ENCODE assay signal across 8 cellular contexts in the genomic region with DNA sequence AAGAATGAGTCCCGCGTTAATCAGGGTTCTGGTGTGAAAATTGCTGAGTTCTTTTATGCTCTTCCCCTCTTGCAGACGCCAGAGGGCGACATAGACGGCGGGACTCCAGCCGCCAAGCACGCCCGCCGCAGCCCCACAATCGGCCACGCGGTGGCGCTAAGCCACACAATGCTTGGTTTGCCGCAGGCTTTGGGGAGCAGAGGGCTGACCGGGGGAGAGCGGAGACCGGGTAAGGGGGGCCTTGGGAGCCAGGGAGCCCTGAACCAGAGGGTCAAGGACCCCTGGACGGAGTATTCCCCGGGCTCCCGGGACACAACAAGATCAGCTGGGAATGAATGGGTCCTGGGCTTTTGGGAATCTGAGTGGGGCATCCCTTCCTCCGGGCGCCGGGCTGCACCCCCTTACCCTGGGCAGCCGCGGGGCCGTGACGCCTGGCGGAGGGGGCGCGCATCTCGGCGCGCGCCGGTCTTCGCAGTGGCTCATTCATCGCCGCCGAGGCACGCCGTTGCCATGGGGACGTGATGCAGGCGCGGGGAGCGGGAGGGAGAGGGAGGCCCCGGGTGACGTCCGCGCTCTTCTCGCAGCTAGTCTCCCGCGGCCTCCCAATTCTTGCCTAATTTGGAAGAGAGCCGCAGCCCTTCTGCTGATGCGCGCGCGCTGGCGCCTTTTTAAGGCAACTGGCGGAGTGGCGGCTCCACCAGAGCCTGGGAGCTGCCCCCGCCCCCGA. TPM values are rescaled to one million over a fixed set of nuclear protein-coding genes. Genes with fewer than 3 reads are reported as not detected.
DNase-seq lines count a peak whose midpoint lies in the region; ATAC-seq and TF ChIP-seq lines count a peak whose summit lies in the region.

No MANE protein-coding gene starts in this region.

- intact Hi-C loops in CD4-positive, alpha-beta T cell (cut with DNase I, micrococcal nuclease): loop anchor here (1.0 kb wide), 10 partner anchors 21 to 434 kb away; a partner anchor contains a TSS
- intact Hi-C loops in right cardiac atrium (cut with DNase I) (loop anchor here (2.0 to 10.0 kb wide), 3 partner anchors 22 to 426 kb away; a partner anchor contains a TSS), psoas muscle (cut with DNase I) (loop anchor here (2.0 to 5.0 kb wide), 5 partner anchors 34 to 426 kb away; no protein-coding TSS in a partner anchor)

- H3K4me3 Mint-ChIP-seq in CD4-positive, alpha-beta T cell: peak overlapping the region; percentile 84
- H3K4me3 Mint-ChIP-seq in T-helper 1 cell treated with Interleukin-12 subunit alpha and Interleukin-12 subunit beta and Interleukin-4 antibody, amounts not matched to agents 30 μg/mL and 1 μg/mL, for 36 hours: peak overlapping the region; percentile 81

- H3K9me3 Mint-ChIP-seq in CD4-positive, alpha-beta T cell: no peaks in the 10 kb centered on the region
- no peaks in the 10 kb centered on the region for H3K9me3 Mint-ChIP-seq in T-helper 1 cell treated with Interleukin-12 subunit alpha and Interleukin-12 subunit beta and Interleukin-4 antibody, amounts not matched to agents 30 μg/mL and 1 μg/mL, for 36 hours

- H3K36me3 Mint-ChIP-seq in CD4-positive, alpha-beta T cell (ENCODE audit: low read depth): no peaks in the 10 kb centered on the region
- H3K36me3 Mint-ChIP-seq in T-helper 1 cell treated with Interleukin-12 subunit alpha and Interleukin-12 subunit beta and Interleukin-4 antibody, amounts not matched to agents 30 μg/mL and 1 μg/mL, for 36 hours (ENCODE audit: low read depth): no peaks in the 10 kb centered on the region

- under 1% methylated on average over 63 of the region's 63 CpGs for WGBS in right cardiac atrium
- WGBS in psoas muscle, 3 donors: 0 to 1% (median 1%) methylated on average over 37 to 63 of the region's 63 CpGs
- WGBS in urinary bladder: under 1% methylated on average over 63 of the region's 63 CpGs

- H3K4me3 ChIP-seq in right cardiac atrium (ENCODE audit: low read length) (peak overlapping the region; percentile 34), psoas muscle (peak overlapping the region; percentile 59), urinary bladder (ENCODE audit: low read depth, low read length) (peak overlapping the region; percentile 36)

- no peaks in the 10 kb centered on the region for H3K9me3 ChIP-seq in CD4-positive, alpha-beta T cell (ENCODE audit: control insufficient read depth, low read length)
- H3K9me3 ChIP-seq in right cardiac atrium (ENCODE audit: control insufficient read depth, low read length) (no peaks in the 10 kb centered on the region), psoas muscle (no peaks in the 10 kb centered on the region)

- POLR2A ChIA-PET in CD4-positive, alpha-beta T cell (lab: Charles Lee): interaction anchor here (0.9 to 1.8 kb wide), 4 partner anchors 13 to 270 kb away, joined by 3 to 9 read pairs (median 4); a partner anchor contains a TSS

- DNase-seq in CD4-positive, alpha-beta T cell: peak; percentile 84 to 97 (median 92)
- DNase-seq in GOT3 (lab: John Stamatoyannopoulos, UW) (peak; percentile 58), NCI-H1694 (lab: John Stamatoyannopoulos, UW) (peak; percentile 78), amniotic stem cell (lab: John Stamatoyannopoulos, UW) (peak; percentile 87), right cardiac atrium (peak; percentile 93 to 96 (median 95)), psoas muscle (peak; percentile 88 to 93)

- TF ChIP-seq CTCF in CD4-positive, alpha-beta T cell (IDR thresholded peaks at IDR 0.05): peak; percentile 100
- TF ChIP-seq CTCF in psoas muscle (IDR thresholded peaks at IDR 0.05): peak; percentile 100

- ATAC-seq in CD4-positive, alpha-beta T cell (ENCODE audit: poor library complexity): peak; percentile 88
- ATAC-seq in right cardiac atrium (peak; percentile 93 to 95), psoas muscle (peak; percentile 88 to 98 (median 96))

- H3K27ac Mint-ChIP-seq in CD4-positive, alpha-beta T cell: no peak overlapping the region
- peak overlapping the region; percentile 14 for H3K27ac Mint-ChIP-seq in T-helper 1 cell treated with Interleukin-12 subunit alpha and Interleukin-12 subunit beta and Interleukin-4 antibody, amounts not matched to agents 30 μg/mL and 1 μg/mL, for 36 hours

- H3K27me3 ChIP-seq in CD4-positive, alpha-beta T cell (ENCODE audit: control insufficient read depth, insufficient read depth, low read length): peaks cover 2% of the 10 kb centered on the region
- H3K27me3 ChIP-seq in right cardiac atrium (ENCODE audit: control insufficient read depth, insufficient read depth) (no peaks in the 10 kb centered on the region), psoas muscle (ENCODE audit: insufficient read depth in 3 of 3, low read length in 2 of 3) (peaks cover 0 to 12% (median 3%) of the 10 kb centered on the region in 3 donors)

- no peak overlapping the region for H3K27ac ChIP-seq in CD4-positive, alpha-beta T cell (ENCODE audit: low read depth, low read length)
- H3K27ac ChIP-seq in right cardiac atrium (ENCODE audit: low read length): no peak overlapping the region
- no peak overlapping the region for H3K27ac ChIP-seq in psoas muscle
- H3K27ac ChIP-seq in urinary bladder (ENCODE audit: low read depth): no peak overlapping the region

- peaks cover 50% of the 10 kb centered on the region for H3K27me3 Mint-ChIP-seq in CD4-positive, alpha-beta T cell
- peaks cover 19% of the 10 kb centered on the region for H3K27me3 Mint-ChIP-seq in T-helper 1 cell treated with Interleukin-12 subunit alpha and Interleukin-12 subunit beta and Interleukin-4 antibody, amounts not matched to agents 30 μg/mL and 1 μg/mL, for 36 hours (ENCODE audit: low read depth)

- CTCF ChIA-PET in CD4-positive, alpha-beta T cell (lab: Charles Lee): interaction anchor here (0.6 to 3.5 kb wide), 8 partner anchors 9 to 426 kb away, joined by 3 to 24 read pairs (median 4); a partner anchor contains a TSS

- H3K36me3 ChIP-seq in psoas muscle (ENCODE audit: insufficient read depth in 1 of 2, low read depth in 1 of 2): no peaks in the 10 kb centered on the region
- H3K36me3 ChIP-seq in urinary bladder (ENCODE audit: insufficient read depth): no peaks in the 10 kb centered on the region

- H3K4me1 ChIP-seq in right cardiac atrium (ENCODE audit: control insufficient read depth, insufficient read depth, low read length): no peaks in the 10 kb centered on the region
- H3K4me1 ChIP-seq in psoas muscle: peaks cover 6% of the 10 kb centered on the region
- peaks cover 1% of the 10 kb centered on the region for H3K4me1 ChIP-seq in urinary bladder (ENCODE audit: insufficient read depth)

- peaks cover 5% of the 10 kb centered on the region for H3K4me1 Mint-ChIP-seq in CD4-positive, alpha-beta T cell (ENCODE audit: low read depth)
- H3K4me1 Mint-ChIP-seq in T-helper 1 cell treated with Interleukin-12 subunit alpha and Interleukin-12 subunit beta and Interleukin-4 antibody, amounts not matched to agents 30 μg/mL and 1 μg/mL, for 36 hours (ENCODE audit: low read depth): peaks cover 4% of the 10 kb centered on the region

RNA-seq across cellular contexts. Expression of a gene that starts 12.2 kb away (rescaled TPM):
- total RNA-seq in CD4-positive, alpha-beta T cell: not detected
- total RNA-seq in right cardiac atrium (under 1 TPM; 0.09 to 0.84 (median 0.14) TPM), psoas muscle (not detected), urinary bladder (1.6 TPM)
- polyA plus RNA-seq in right cardiac atrium (0.84 TPM), psoas muscle (under 1 TPM in 1 of 3 donors, not detected in 2; 0.05 TPM), urinary bladder (2.4 TPM)

RNA-seq across cellular contexts. Expression of a gene that starts 30.0 kb away (rescaled TPM):
- 10 to 100 TPM; 17.7 to 21.0 TPM for total RNA-seq in CD4-positive, alpha-beta T cell
- total RNA-seq in right cardiac atrium (10 to 100 TPM; 47.5 to 53.0 (median 50.1) TPM), psoas muscle (10 to 100 TPM; 37.0 to 57.4 (median 48.7) TPM), urinary bladder (32.9 TPM)
- polyA plus RNA-seq in right cardiac atrium (62.6 TPM), psoas muscle (10 to 100 TPM; 60.4 to 60.9 (median 60.7) TPM), urinary bladder (54.9 TPM)

RNA-seq across cellular contexts. Expression of a gene that starts 37.1 kb away (rescaled TPM):
- 1 to 10 TPM; 9.7 TPM for total RNA-seq in CD4-positive, alpha-beta T cell
- 10 to 100 TPM; 18.7 to 33.2 (median 30.0) TPM for total RNA-seq in right cardiac atrium
- polyA plus RNA-seq in right cardiac atrium: 24.3 TPM
- 10 to 100 TPM; 14.9 to 94.1 (median 51.0) TPM for total RNA-seq in psoas muscle
- polyA plus RNA-seq in psoas muscle: 10 to 100 TPM; 14.9 to 84.5 (median 69.5) TPM
- 1.1 TPM for total RNA-seq in urinary bladder
- polyA plus RNA-seq in urinary bladder: 2.1 TPM

RNA-seq across cellular contexts. Expression of a gene that starts 58.1 kb away (rescaled TPM):
- 10 to 100 TPM; 20.7 to 23.8 TPM for total RNA-seq in CD4-positive, alpha-beta T cell
- 10 to 100 TPM in 3 of 4 donors, 1 to 10 TPM in 1; 9.9 to 14.2 (median 12.8) TPM for total RNA-seq in right cardiac atrium
- 12.8 TPM for polyA plus RNA-seq in right cardiac atrium
- 10 to 100 TPM in 2 of 4 donors, 1 to 10 TPM in 2; 5.3 to 22.5 (median 11.4) TPM for total RNA-seq in psoas muscle
- polyA plus RNA-seq in psoas muscle: 10 to 100 TPM in 2 of 3 donors, 1 to 10 TPM in 1; 3.1 to 46.8 (median 14.4) TPM
- total RNA-seq in urinary bladder: 7.6 TPM
- polyA plus RNA-seq in urinary bladder: 22.5 TPM
